12 cellular contexts compared by ENCODE assay signal in the genomic region with DNA sequence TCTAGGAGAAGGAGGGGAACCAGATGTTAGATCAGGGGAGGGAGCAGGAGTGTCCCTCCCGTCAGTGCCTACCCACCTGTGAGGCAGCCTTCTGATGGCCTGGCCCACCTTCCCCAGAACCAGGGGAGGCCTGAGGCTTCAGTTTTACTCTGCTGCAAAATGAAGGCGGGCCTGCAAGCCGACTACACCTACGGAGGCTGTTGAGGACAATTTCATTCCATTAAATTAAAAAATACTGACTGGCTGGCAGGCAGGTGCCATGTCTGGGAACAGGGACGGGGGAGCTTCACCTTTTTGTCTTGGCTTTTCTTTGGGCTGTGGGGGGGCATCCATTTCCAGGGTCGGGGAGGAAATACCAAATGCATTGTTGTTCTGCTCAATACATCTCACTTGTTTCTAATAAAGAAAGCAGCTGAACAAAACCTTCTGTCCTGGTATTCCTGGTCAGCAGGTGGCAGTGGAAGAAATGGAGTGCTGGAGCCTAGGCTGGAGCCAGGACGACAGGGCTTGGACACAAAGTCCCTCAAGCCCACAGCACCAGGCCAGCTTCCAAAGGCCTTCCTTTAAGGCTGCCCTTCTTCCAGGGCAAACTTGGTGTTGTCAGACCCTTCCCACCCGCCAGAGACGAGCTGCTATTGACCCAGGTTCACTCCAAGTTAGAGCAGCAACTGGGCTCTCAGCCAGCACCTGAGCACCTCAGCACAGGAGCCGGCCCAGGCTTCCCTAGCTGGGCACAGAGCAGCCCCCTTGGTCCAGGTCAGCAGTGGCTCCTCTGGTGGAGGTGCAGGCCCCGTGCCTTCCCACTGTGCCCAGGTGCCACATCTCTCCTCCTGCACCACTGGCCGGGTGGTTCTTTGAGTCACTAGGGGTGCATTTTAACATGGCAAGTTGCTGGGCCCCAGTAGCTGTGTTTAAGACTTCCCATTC. TPM values are rescaled to one million over a fixed set of nuclear protein-coding genes. Genes with fewer than 3 reads are reported as not detected.
DNase-seq lines count a peak whose midpoint lies in the region; ATAC-seq, FAIRE-seq and TF ChIP-seq lines count a peak whose summit lies in the region.
"Had no signal": no experiment of that assay in that cellular context is flagged by ENCODE, and none has a peak within 500 bp of the region (broad histone marks: within the 10 kb centered on the region; RNA-seq: fewer than 3 reads in every experiment).

No MANE protein-coding gene starts in this region.

- TF ChIP-seq RAD21 in K562 (CRISPR knock-in tag; conservative IDR thresholded peaks at IDR 0.05 in 1 of 2, IDR thresholded peaks at IDR 0.05 in 1 of 2) = peak in 1 of 2 experiments; percentile 39; a peak in 2 of 4 replicates

- ATAC-seq in K562 = peak; percentile 27; the same call in 2 of the 3 replicates
- no peak for ATAC-seq in right cardiac atrium
- ATAC-seq in GM21529 (IDR thresholded peaks at IDR 0.05; ENCODE audit: unreplicated experiment) = no peak
- ATAC-seq in HG03565 (IDR thresholded peaks at IDR 0.05; ENCODE audit: unreplicated experiment) = no peak

- TF ChIP-seq EP300 in K562 (IDR thresholded peaks at IDR 0.05; ENCODE audit: low read length) (no peak), stomach (IDR thresholded peaks at IDR 0.05) (no peak)

- no peaks in the 10 kb centered on the region for H3K9me1 ChIP-seq in K562 (ENCODE audit: control insufficient read depth, insufficient read depth, low read length)

- no peak for DNase-seq in K562 (ENCODE audit: extremely low read depth in 1 of 4, low spot score in 3 of 4)
- peak in 1 of 3 donors; percentile 23 for DNase-seq in right cardiac atrium
- peak; percentile 35 for DNase-seq in stomach
- DNase-seq in germinal center (ENCODE audit: low spot score) = no peak
- DNase-seq: activated CD8-positive, alpha-beta memory T cell treated with anti-CD3 and anti-CD28 coated beads, Interleukin-2, amount 50 U/mL, for 48 hours; kidney; stimulated activated CD4-positive, alpha-beta T cell treated with anti-CD3 and anti-CD28 coated beads, Interleukin-2, amount 100 ng/mL, for 24 hours; stimulated activated naive CD4-positive, alpha-beta T cell treated with Interleukin-2 at 50 U/mL for 16 hours had no signal

- TF ChIP-seq CTCF in K562 (IDR thresholded peaks at IDR 0.05 in 2 of 3, conservative IDR thresholded peaks at IDR 0.05 in 1 of 3; ENCODE audit: insufficient read depth in 2 of 3, low read depth in 1 of 3, low read length in 3 of 3) = peak in 1 of 3 experiments; percentile 20; a peak in 1 of 6 replicates
- peak in 1 of 7 experiments; percentile 8 for TF ChIP-seq CTCF in stomach (IDR thresholded peaks at IDR 0.05)

- CTCF ChIA-PET in K562 (lab: Yijun Ruan, JAX; ENCODE audit: low intra/inter-chr PET ratio) = no interaction called here

- H3K27ac ChIP-seq in K562 (ENCODE audit: extremely low read depth, low read depth, low read length) = no peak overlapping the region
- peak overlapping the region; percentile 10 for H3K27ac ChIP-seq in right cardiac atrium (ENCODE audit: low read length)
- peak overlapping the region in 2 of 5 donors; percentile 26 to 39 for H3K27ac ChIP-seq in stomach
- H3K27ac ChIP-seq: parathyroid adenoma had no signal

- BruUV-seq in K562 (replicated peaks; lab: Mats Ljungman, UMichigan) = TSS peak; percentile 30

- POLR2A ChIA-PET in K562 (lab: Yijun Ruan, JAX) = interaction anchor here (0.6 to 3.3 kb wide), 5 partner anchors 10 to 247 kb away, joined by 3 to 17 read pairs (median 3); a partner anchor contains a TSS

- no peak overlapping the region for H3K4me2 ChIP-seq in K562 (ENCODE audit: insufficient read depth, low read length)

- no peaks in the 10 kb centered on the region for H3K79me2 ChIP-seq in K562 (ENCODE audit: control insufficient read depth, insufficient read depth, low read length)
- H3K79me2 ChIP-seq: parathyroid adenoma had no signal

- H3K36me3 ChIP-seq in K562 (ENCODE audit: control insufficient read depth, insufficient read depth, low read length) = peaks cover 52% of the 10 kb centered on the region
- H3K36me3 ChIP-seq in stomach = peaks cover 54 to 88% (median 74%) of the 10 kb centered on the region in 4 donors

- peak overlapping the region in 2 of 3 donors; percentile 53 to 90 for H3K27ac Mint-ChIP-seq in IgD-negative memory B cell

- WGBS in K562 (ENCODE audit: insufficient coverage, low coverage, missing lambda C conversion rate) = 79% methylated on average over 12 of the region's 12 CpGs
- WGBS in right cardiac atrium = 69% methylated on average over 12 of the region's 12 CpGs
- 61 to 70% (median 68%) methylated on average over 8 to 12 of the region's 12 CpGs for WGBS in stomach, 5 donors

- H3K4me3 ChIP-seq in K562 = no peak overlapping the region
- no peak overlapping the region for H3K4me3 ChIP-seq in right cardiac atrium (ENCODE audit: low read length)
- no peak overlapping the region for H3K4me3 ChIP-seq in stomach

- no peak overlapping the region for H2AFZ ChIP-seq in K562 (ENCODE audit: low read depth, low read length)
- H2AFZ ChIP-seq: parathyroid adenoma had no signal

- H3K9ac ChIP-seq in K562 (ENCODE audit: insufficient read depth in 1 of 2, low read depth in 2 of 2, low read length in 2 of 2) = 0 out of 4 replicates have a peak overlapping the region, but pooled peaks of 1 of the 2 experiments have one; percentile 47
- H3K9ac ChIP-seq: parathyroid adenoma had no signal

- H3K4me1 Mint-ChIP-seq in IgD-negative memory B cell = peaks cover 0 to 8% (median 2%) of the 10 kb centered on the region in 3 donors

- H3K27me3 ChIP-seq in K562 (ENCODE audit: control insufficient read depth in 2 of 2, insufficient read depth in 2 of 2, low read length in 2 of 2) = no peaks in the 10 kb centered on the region
- no peaks in the 10 kb centered on the region for H3K27me3 ChIP-seq in right cardiac atrium (ENCODE audit: control insufficient read depth, insufficient read depth)
- H3K27me3 ChIP-seq in stomach = no peaks in the 10 kb centered on the region

- H3K9me3 ChIP-seq in K562 (replicated peaks; ENCODE audit: control insufficient read depth, insufficient read depth, low read depth, low read length) (no peaks in the 10 kb centered on the region), right cardiac atrium (ENCODE audit: control insufficient read depth, low read length) (no peaks in the 10 kb centered on the region), stomach (no peaks in the 10 kb centered on the region)

- intact Hi-C loops in K562 (cut with micrococcal nuclease) (no loop called here), right cardiac atrium (cut with DNase I) (no loop called here), stomach (cut with DNase I; ENCODE audit: low total_unique reads) (loop anchor here (10.0 kb wide), 1 partner anchor 194 kb away; a partner anchor contains a TSS)

- no peaks in the 10 kb centered on the region for H3K36me3 Mint-ChIP-seq in IgD-negative memory B cell

- peaks cover 16% of the 10 kb centered on the region for H4K20me1 ChIP-seq in K562 (replicated peaks; ENCODE audit: control insufficient read depth, insufficient read depth, low read length)

- FAIRE-seq in K562 (lab: Jason Lieb, UNC) = no peak
- FAIRE-seq: kidney had no signal

- no peak for TF ChIP-seq POLR2A in K562 (conservative IDR thresholded peaks at IDR 0.05)
- no peak for TF ChIP-seq POLR2A in stomach (IDR thresholded peaks at IDR 0.05)

- peaks cover 0 to 7% of the 10 kb centered on the region in 2 experiments; a peak in 1 of 5 replicates for H3K4me1 ChIP-seq in K562 (replicated peaks in 1 of 2; ENCODE audit: control insufficient read depth in 2 of 2, insufficient read depth in 2 of 2, low read length in 2 of 2)
- H3K4me1 ChIP-seq in right cardiac atrium (ENCODE audit: control insufficient read depth, insufficient read depth, low read length) = peaks cover 10% of the 10 kb centered on the region
- peaks cover 6 to 49% (median 24%) of the 10 kb centered on the region in 4 donors for H3K4me1 ChIP-seq in stomach
- H3K4me1 ChIP-seq: parathyroid adenoma had no signal

- in situ Hi-C loops in K562 (cut with MboI) = loop anchor here (5.0 kb wide), 1 partner anchor 187 kb away; no protein-coding TSS in a partner anchor

- H3K4me3 Mint-ChIP-seq in IgD-negative memory B cell = peak overlapping the region in 1 of 4 donors; percentile 41

- no peaks in the 10 kb centered on the region for H3K27me3 Mint-ChIP-seq in IgD-negative memory B cell

- H3K9me3 Mint-ChIP-seq in IgD-negative memory B cell = no peaks in the 10 kb centered on the region

RNA-seq across cellular contexts. Expression of a gene that starts 23.5 kb away (rescaled TPM):
- not detected for polyA plus RNA-seq in IgD-negative memory B cell
- 4.5 and 16.3 TPM in 2 replicates for total RNA-seq in K562 (2011; cell fraction: chromatin; rRNA removed; ENCODE audit: low replicate concordance)
- 10.4 and 13.0 TPM in 2 replicates for total RNA-seq in K562 (2011; cell fraction: nucleolus; rRNA removed)
- 4.2 and 4.8 TPM in 2 replicates for total RNA-seq in K562 (2011; cell fraction: nucleoplasm; rRNA removed)
- total RNA-seq in K562 (2014; rRNA removed) = 7.5 and 8.8 TPM in 2 replicates
- total RNA-seq in K562 (2014; rRNA removed; fragmentation: Illumina TruSeq; extraction: Trizol) = 2.4 and 2.5 TPM in 2 replicates
- 4.0 and 4.6 TPM in 2 replicates for total RNA-seq in K562 (2015; rRNA removed; fragmentation: Illumina TruSeq; extraction: Trizol)
- total RNA-seq in K562 (2021) = 22.6 and 22.9 TPM in 2 replicates
- 8.1 and 16.5 TPM in 2 replicates for polyA plus RNA-seq in K562 (2011; rRNA removed)
- 15.2 and 44.8 TPM in 2 replicates for polyA plus RNA-seq in K562 (2011; cell fraction: cytosol; rRNA removed)
- 10.0 and 23.0 TPM in 2 replicates for polyA plus RNA-seq in K562 (2011; cell fraction: nucleus; rRNA removed)
- polyA plus RNA-seq in K562 (2012) = 13.0 and 13.6 TPM in 2 replicates
- 10.5 and 14.7 TPM in 2 replicates for polyA plus RNA-seq in K562 (2014; fragmentation: Illumina TruSeq; extraction: Trizol)
- under 1 TPM; 0.20 to 0.27 TPM for polyA plus RNA-seq in K562 (2014; fragmentation: Nextera tagmentation; extraction: Ambion mirVana)
- polyA plus RNA-seq in K562 (2014; rRNA removed) = 8.2 and 15.7 TPM in 2 replicates
- polyA minus RNA-seq in K562 (2011; rRNA and poly(A)+ RNA removed) = 1.6 and 13.2 TPM in 2 replicates
- 17.4 and 18.3 TPM in 2 replicates for polyA minus RNA-seq in K562 (2011; cell fraction: cytosol; rRNA and poly(A)+ RNA removed)
- 3.4 and 8.9 TPM in 2 replicates for polyA minus RNA-seq in K562 (2011; cell fraction: nucleus; rRNA and poly(A)+ RNA removed)
- total RNA-seq in right cardiac atrium = 100 to 1,000 TPM in 3 of 4 donors, 10 to 100 TPM in 1; 94.2 to 164 (median 138) TPM
- polyA plus RNA-seq in right cardiac atrium = 100 TPM
- 100 to 1,000 TPM in 1 of 5 donors, 10 to 100 TPM in 3, 1 to 10 TPM in 1; 7.6 to 215 (median 31.0) TPM for total RNA-seq in stomach
- polyA plus RNA-seq in stomach = 100 to 1,000 TPM in 1 of 3 donors, 10 to 100 TPM in 2; 17.2 to 106 (median 53.2) TPM

RNA-seq across cellular contexts. Expression of a gene that starts 26.6 kb away (rescaled TPM):
- polyA plus RNA-seq in IgD-negative memory B cell = 17.6 TPM
- 14.7 and 39.0 TPM in 2 replicates for total RNA-seq in K562 (2011; cell fraction: chromatin; rRNA removed; ENCODE audit: low replicate concordance)
- total RNA-seq in K562 (2011; cell fraction: nucleolus; rRNA removed) = 32.7 and 33.0 TPM in 2 replicates
- total RNA-seq in K562 (2011; cell fraction: nucleoplasm; rRNA removed) = 14.5 and 17.5 TPM in 2 replicates
- total RNA-seq in K562 (2014; rRNA removed) = 5.5 and 6.3 TPM in 2 replicates
- 1.6 and 2.1 TPM in 2 replicates for total RNA-seq in K562 (2014; rRNA removed; fragmentation: Illumina TruSeq; extraction: Trizol)
- 2.0 and 2.1 TPM in 2 replicates for total RNA-seq in K562 (2015; rRNA removed; fragmentation: Illumina TruSeq; extraction: Trizol)
- 4.7 and 5.7 TPM in 2 replicates for total RNA-seq in K562 (2021)
- 6.9 and 9.1 TPM in 2 replicates for polyA plus RNA-seq in K562 (2011; rRNA removed)
- polyA plus RNA-seq in K562 (2011; cell fraction: cytosol; rRNA removed) = 4.9 and 7.5 TPM in 2 replicates
- 24.3 and 48.8 TPM in 2 replicates for polyA plus RNA-seq in K562 (2011; cell fraction: nucleus; rRNA removed)
- polyA plus RNA-seq in K562 (2012) = 6.1 and 12.0 TPM in 2 replicates
- polyA plus RNA-seq in K562 (2014; fragmentation: Illumina TruSeq; extraction: Trizol) = 4.6 and 5.4 TPM in 2 replicates
- polyA plus RNA-seq in K562 (2014; fragmentation: Nextera tagmentation; extraction: Ambion mirVana) = under 1 TPM; 0.14 to 0.15 TPM
- 5.6 and 7.0 TPM in 2 replicates for polyA plus RNA-seq in K562 (2014; rRNA removed)
- 1.8 and 2.6 TPM in 2 replicates for polyA minus RNA-seq in K562 (2011; rRNA and poly(A)+ RNA removed)
- polyA minus RNA-seq in K562 (2011; cell fraction: cytosol; rRNA and poly(A)+ RNA removed) = 3.7 and 4.4 TPM in 2 replicates
- polyA minus RNA-seq in K562 (2011; cell fraction: nucleus; rRNA and poly(A)+ RNA removed) = 17.5 and 22.5 TPM in 2 replicates
- total RNA-seq in right cardiac atrium = 10 to 100 TPM; 11.9 to 14.8 (median 12.6) TPM
- 12.0 TPM for polyA plus RNA-seq in right cardiac atrium
- 10 to 100 TPM in 3 of 5 donors, 1 to 10 TPM in 2; 4.6 to 24.6 (median 15.2) TPM for total RNA-seq in stomach
- polyA plus RNA-seq in stomach = 10 to 100 TPM; 16.1 to 23.1 (median 18.1) TPM

RNA-seq across cellular contexts. Expression of a gene that starts 39.4 kb away (rescaled TPM):
- 3.6 TPM for polyA plus RNA-seq in IgD-negative memory B cell
- 13.2 and 13.4 TPM in 2 replicates for total RNA-seq in K562 (2011; cell fraction: chromatin; rRNA removed; ENCODE audit: low replicate concordance)
- 10.9 and 13.0 TPM in 2 replicates for total RNA-seq in K562 (2011; cell fraction: nucleolus; rRNA removed)
- 15.3 and 17.7 TPM in 2 replicates for total RNA-seq in K562 (2011; cell fraction: nucleoplasm; rRNA removed)
- total RNA-seq in K562 (2014; rRNA removed) = 18.5 and 18.8 TPM in 2 replicates
- total RNA-seq in K562 (2014; rRNA removed; fragmentation: Illumina TruSeq; extraction: Trizol) = 4.0 and 4.2 TPM in 2 replicates
- 6.6 and 7.3 TPM in 2 replicates for total RNA-seq in K562 (2015; rRNA removed; fragmentation: Illumina TruSeq; extraction: Trizol)
- total RNA-seq in K562 (2021) = 21.4 and 28.3 TPM in 2 replicates
- 7.9 and 9.1 TPM in 2 replicates for polyA plus RNA-seq in K562 (2011; rRNA removed)
- 8.8 and 11.7 TPM in 2 replicates for polyA plus RNA-seq in K562 (2011; cell fraction: cytosol; rRNA removed)
- 7.8 and 10.5 TPM in 2 replicates for polyA plus RNA-seq in K562 (2011; cell fraction: nucleus; rRNA removed)
- polyA plus RNA-seq in K562 (2012) = 18.0 and 23.2 TPM in 2 replicates
- polyA plus RNA-seq in K562 (2014; fragmentation: Illumina TruSeq; extraction: Trizol) = 20.9 and 27.2 TPM in 2 replicates
- polyA plus RNA-seq in K562 (2014; fragmentation: Nextera tagmentation; extraction: Ambion mirVana) = 1 to 10 TPM; 1.4 to 1.6 TPM
- polyA plus RNA-seq in K562 (2014; rRNA removed) = 24.4 and 26.2 TPM in 2 replicates
- 3.2 and 4.6 TPM in 2 replicates for polyA minus RNA-seq in K562 (2011; rRNA and poly(A)+ RNA removed)
- polyA minus RNA-seq in K562 (2011; cell fraction: cytosol; rRNA and poly(A)+ RNA removed) = 5.6 and 6.3 TPM in 2 replicates
- polyA minus RNA-seq in K562 (2011; cell fraction: nucleus; rRNA and poly(A)+ RNA removed) = 3.8 and 7.1 TPM in 2 replicates
- 10 to 100 TPM; 37.1 to 42.6 (median 40.6) TPM for total RNA-seq in right cardiac atrium
- 21.2 TPM for polyA plus RNA-seq in right cardiac atrium
- 10 to 100 TPM in 3 of 5 donors, 1 to 10 TPM in 2; 6.4 to 23.8 (median 13.0) TPM for total RNA-seq in stomach
- 10 to 100 TPM; 15.4 to 20.5 (median 16.1) TPM for polyA plus RNA-seq in stomach

RNA-seq across cellular contexts. Expression of a gene that starts 47.7 kb away (rescaled TPM):
- polyA plus RNA-seq in IgD-negative memory B cell (84.4 TPM), K562 (2011; rRNA removed) (115 and 126 TPM in 2 replicates), K562 (2014; fragmentation: Illumina TruSeq; extraction: Trizol) (205 and 323 TPM in 2 replicates), K562 (2014; fragmentation: Nextera tagmentation; extraction: Ambion mirVana) (100 to 1,000 TPM; 297 to 332 TPM), K562 (2014; rRNA removed) (86.7 and 116 TPM in 2 replicates), right cardiac atrium (33.4 TPM), stomach (100 to 1,000 TPM in 1 of 3 donors, 10 to 100 TPM in 2; 23.3 to 230 (median 49.7) TPM)
- 146 and 215 TPM in 2 replicates for total RNA-seq in K562 (2011; cell fraction: chromatin; rRNA removed; ENCODE audit: low replicate concordance)
- 112 and 131 TPM in 2 replicates for total RNA-seq in K562 (2011; cell fraction: nucleolus; rRNA removed)
- 122 and 132 TPM in 2 replicates for total RNA-seq in K562 (2011; cell fraction: nucleoplasm; rRNA removed)
- total RNA-seq in K562 (2014; rRNA removed) (116 and 117 TPM in 2 replicates), K562 (2014; rRNA removed; fragmentation: Illumina TruSeq; extraction: Trizol) (105 and 140 TPM in 2 replicates), K562 (2015; rRNA removed; fragmentation: Illumina TruSeq; extraction: Trizol) (402 and 569 TPM in 2 replicates), K562 (2021) (213 and 214 TPM in 2 replicates), right cardiac atrium (100 to 1,000 TPM in 1 of 4 donors, 10 to 100 TPM in 3; 66.3 to 105 (median 72.2) TPM), stomach (100 to 1,000 TPM in 2 of 5 donors, 10 to 100 TPM in 3; 30.1 to 229 (median 74.0) TPM)
- 52.9 and 59.1 TPM in 2 replicates for polyA plus RNA-seq in K562 (2011; cell fraction: cytosol; rRNA removed)
- polyA plus RNA-seq in K562 (2011; cell fraction: nucleus; rRNA removed) = 165 and 192 TPM in 2 replicates
- polyA plus RNA-seq in K562 (2012) = 120 and 129 TPM in 2 replicates
- 85.9 and 107 TPM in 2 replicates for polyA minus RNA-seq in K562 (2011; rRNA and poly(A)+ RNA removed)
- polyA minus RNA-seq in K562 (2011; cell fraction: cytosol; rRNA and poly(A)+ RNA removed) = 222 and 388 TPM in 2 replicates
- polyA minus RNA-seq in K562 (2011; cell fraction: nucleus; rRNA and poly(A)+ RNA removed) = 42.5 and 94.9 TPM in 2 replicates

RNA-seq across cellular contexts. Expression of a gene that starts 52.8 kb away (rescaled TPM):
- 6.3 TPM for polyA plus RNA-seq in IgD-negative memory B cell
- total RNA-seq in K562 (2011; cell fraction: chromatin; rRNA removed; ENCODE audit: low replicate concordance) = 1.4 TPM in 1 of 2 replicates, not detected in the other
- 0.83 and 1.2 TPM in 2 replicates for total RNA-seq in K562 (2011; cell fraction: nucleolus; rRNA removed)
- 0.69 and 1.2 TPM in 2 replicates for total RNA-seq in K562 (2011; cell fraction: nucleoplasm; rRNA removed)
- total RNA-seq in K562 (2014; rRNA removed) = 2.7 and 3.4 TPM in 2 replicates
- total RNA-seq in K562 (2014; rRNA removed; fragmentation: Illumina TruSeq; extraction: Trizol) = 0.29 and 0.69 TPM in 2 replicates
- 1.4 and 1.8 TPM in 2 replicates for total RNA-seq in K562 (2015; rRNA removed; fragmentation: Illumina TruSeq; extraction: Trizol)
- total RNA-seq in K562 (2021) = 2.0 and 2.1 TPM in 2 replicates
- polyA plus RNA-seq in K562 (2011; rRNA removed) = 1.1 and 1.6 TPM in 2 replicates
- 1.7 and 2.5 TPM in 2 replicates for polyA plus RNA-seq in K562 (2011; cell fraction: cytosol; rRNA removed)
- 0.98 and 1.1 TPM in 2 replicates for polyA plus RNA-seq in K562 (2011; cell fraction: nucleus; rRNA removed)
- polyA plus RNA-seq in K562 (2012) = 2.3 and 2.8 TPM in 2 replicates
- 1.1 and 1.9 TPM in 2 replicates for polyA plus RNA-seq in K562 (2014; fragmentation: Illumina TruSeq; extraction: Trizol)
- polyA plus RNA-seq in K562 (2014; fragmentation: Nextera tagmentation; extraction: Ambion mirVana) = not detected
- polyA plus RNA-seq in K562 (2014; rRNA removed) = 0.86 and 1.8 TPM in 2 replicates
- 0.46 and 0.72 TPM in 2 replicates for polyA minus RNA-seq in K562 (2011; rRNA and poly(A)+ RNA removed)
- polyA minus RNA-seq in K562 (2011; cell fraction: cytosol; rRNA and poly(A)+ RNA removed) = not detected in 2 replicates
- polyA minus RNA-seq in K562 (2011; cell fraction: nucleus; rRNA and poly(A)+ RNA removed) = 0.54 and 1.3 TPM in 2 replicates
- 1 to 10 TPM; 3.5 to 8.2 (median 6.6) TPM for total RNA-seq in right cardiac atrium
- 6.5 TPM for polyA plus RNA-seq in right cardiac atrium
- total RNA-seq in stomach = 10 to 100 TPM in 2 of 5 donors, 1 to 10 TPM in 2, under 1 TPM in 1; 0.92 to 34.4 (median 6.7) TPM
- 10 to 100 TPM; 10.8 to 12.5 (median 11.1) TPM for polyA plus RNA-seq in stomach
